Comparison of ENCODE assay signal across 12 cellular contexts in genomic region chr6:137879885-137880430, GRCh38. TPM values are rescaled to one million over a fixed set of nuclear protein-coding genes. Genes with fewer than 3 reads are reported as not detected.
DNase-seq lines count a peak whose midpoint lies in the region; TF ChIP-seq lines count a peak whose summit lies in the region.
"Had no signal": no experiment of that assay in that cellular context is flagged by ENCODE, and none has a peak within 500 bp of the region (broad histone marks: within the 10 kb centered on the region; RNA-seq: fewer than 3 reads in every experiment).

No MANE protein-coding gene starts in this region.

- H3K36me3 Mint-ChIP-seq in CD4-positive, alpha-beta memory T cell = peaks cover 73 to 87% of the 10 kb centered on the region in 2 donors
- H3K36me3 Mint-ChIP-seq in activated T-helper 1 cell treated with anti-CD3 and anti-CD28 coated beads, Interleukin-12 subunit alpha, Interleukin-12 subunit beta, Interleukin-2, Interleukin-4 antibody, amounts not matched to agents 30 ng/mL and 10 ng/mL and 1 ng/mL, durations not matched to agents 14 hours and 24 hours and 36 hours (ENCODE audit: low read depth) = peaks cover 72% of the 10 kb centered on the region
- H3K36me3 Mint-ChIP-seq in immature natural killer cell = peaks cover 40 to 72% (median 53%) of the 10 kb centered on the region in 3 donors

- POLR2A ChIA-PET in CD4-positive, alpha-beta memory T cell (lab: Charles Lee; ENCODE audit: partially characterized antibody) = interaction anchor here (0.8 to 9.8 kb wide), 3 partner anchors 9 to 82 kb away, joined by 3 to 125 read pairs (median 3); partner anchors contain the start of gene TNFAIP3
- POLR2A ChIA-PET in A673 (lab: Charles Lee; ENCODE audit: low non-redundant PET) = no interaction called here

- peak overlapping the region in 6 of 8 donors; percentile 21 to 66 (median 46) for H3K4me3 Mint-ChIP-seq in CD4-positive, alpha-beta memory T cell
- peak overlapping the region; percentile 52 for H3K4me3 Mint-ChIP-seq in activated T-helper 1 cell treated with anti-CD3 and anti-CD28 coated beads, Interleukin-12 subunit alpha, Interleukin-12 subunit beta, Interleukin-2, Interleukin-4 antibody, amounts not matched to agents 30 ng/mL and 10 ng/mL and 1 ng/mL, durations not matched to agents 14 hours and 24 hours and 36 hours
- peak overlapping the region in 1 of 5 donors; percentile 8 for H3K4me3 Mint-ChIP-seq in immature natural killer cell

- peaks cover 0 to 45% (median 0%) of the 10 kb centered on the region in 8 donors for H3K9me3 Mint-ChIP-seq in CD4-positive, alpha-beta memory T cell
- no peaks in the 10 kb centered on the region for H3K9me3 Mint-ChIP-seq in activated T-helper 1 cell treated with anti-CD3 and anti-CD28 coated beads, Interleukin-12 subunit alpha, Interleukin-12 subunit beta, Interleukin-2, Interleukin-4 antibody, amounts not matched to agents 30 ng/mL and 10 ng/mL and 1 ng/mL, durations not matched to agents 14 hours and 24 hours and 36 hours
- H3K9me3 Mint-ChIP-seq in immature natural killer cell = no peaks in the 10 kb centered on the region

- peaks cover 35% of the 10 kb centered on the region for H3K79me2 ChIP-seq in ACC112 (ENCODE audit: control insufficient read depth, insufficient read depth, low read length, unreplicated experiment)

- peaks cover 63% of the 10 kb centered on the region for H3K36me3 ChIP-seq in ACC112 (ENCODE audit: insufficient read depth, low read length)
- peaks cover 72% of the 10 kb centered on the region for H3K36me3 ChIP-seq in CD4-positive, alpha-beta memory T cell (ENCODE audit: insufficient read depth, low read length)
- H3K36me3 ChIP-seq in A673 (ENCODE audit: insufficient read depth, low read length, poor library complexity, severe bottlenecking) = peaks cover 11% of the 10 kb centered on the region

- no peak overlapping the region for H2AFZ ChIP-seq in ACC112 (ENCODE audit: low read length, unreplicated experiment)
- H2AFZ ChIP-seq: GM23248 had no signal

- peak; percentile 33 to 47 (median 42) for DNase-seq in CD4-positive, alpha-beta memory T cell
- no peak for DNase-seq in activated T-helper 1 cell treated with anti-CD3 and anti-CD28 coated beads, Interleukin-12 subunit alpha, Interleukin-12 subunit beta, Interleukin-2, Interleukin-4 antibody, amounts not matched to agents 30 ng/mL and 10 ng/mL and 1 ng/mL, durations not matched to agents 14 hours and 24 hours and 36 hours (ENCODE audit: low spot score)
- DNase-seq in immature natural killer cell (peak; percentile 10 to 13 (median 12)), A673 (ENCODE audit: low spot score) (no peak), SKM-1 (lab: John Stamatoyannopoulos, UW; ENCODE audit: unreplicated experiment) (no peak), KG1 (lab: John Stamatoyannopoulos, UW) (no peak)
- DNase-seq in stimulated activated CD4-positive, alpha-beta T cell treated with anti-CD3 and anti-CD28 coated beads, Interleukin-4, amount 100 ng/mL, for 1 hour = no peak
- DNase-seq: GM23248, MG63, NCI-H1694 treated with DMSO at 0.1 percent for 48 hours had no signal

- H3K27ac ChIP-seq in ACC112 (ENCODE audit: low read depth, low read length) (peak overlapping the region; percentile 66), A673 (ENCODE audit: low read depth, low read length, poor library complexity, severe bottlenecking) (no peak overlapping the region)
- peak overlapping the region; percentile 17 for H3K27ac ChIP-seq in CD4-positive, alpha-beta memory T cell (ENCODE audit: low read depth, low read length)
- H3K27ac ChIP-seq: cardiac muscle cell, GM23248 had no signal

- BruUV-seq in A673 (replicated peaks; lab: Mats Ljungman, UMichigan) = no TSS peak

- no peak overlapping the region for H3K4me3 ChIP-seq in ACC112 (ENCODE audit: low read depth, low read length)
- no peak overlapping the region for H3K4me3 ChIP-seq in CD4-positive, alpha-beta memory T cell (ENCODE audit: low read length in 2 of 2)
- no peak overlapping the region for H3K4me3 ChIP-seq in A673 (ENCODE audit: low read depth, low read length, poor library complexity, severe bottlenecking)
- H3K4me3 ChIP-seq: cardiac muscle cell, GM23248, MG63 had no signal

- H3K9me3 ChIP-seq in CD4-positive, alpha-beta memory T cell (ENCODE audit: control insufficient read depth in 1 of 2, low read length in 2 of 2) = no peaks in the 10 kb centered on the region
- no peaks in the 10 kb centered on the region for H3K9me3 ChIP-seq in A673 (ENCODE audit: low read depth, low read length, poor library complexity, severe bottlenecking)
- H3K9me3 ChIP-seq: MG63 had no signal

- H3K4me1 ChIP-seq in ACC112 (ENCODE audit: control insufficient read depth, insufficient read depth, low read length, unreplicated experiment) (peaks cover 73% of the 10 kb centered on the region), A673 (ENCODE audit: insufficient read depth, low read length, poor library complexity, severe bottlenecking) (no peaks in the 10 kb centered on the region)
- peaks cover 85% of the 10 kb centered on the region for H3K4me1 ChIP-seq in CD4-positive, alpha-beta memory T cell (ENCODE audit: insufficient read depth, low read length)

- peak overlapping the region; percentile 17 to 99 (median 89) for H3K27ac Mint-ChIP-seq in CD4-positive, alpha-beta memory T cell
- peak overlapping the region; percentile 78 for H3K27ac Mint-ChIP-seq in activated T-helper 1 cell treated with anti-CD3 and anti-CD28 coated beads, Interleukin-12 subunit alpha, Interleukin-12 subunit beta, Interleukin-2, Interleukin-4 antibody, amounts not matched to agents 30 ng/mL and 10 ng/mL and 1 ng/mL, durations not matched to agents 14 hours and 24 hours and 36 hours
- H3K27ac Mint-ChIP-seq in immature natural killer cell = peak overlapping the region in 4 of 6 donors; percentile 21 to 79 (median 56)

- CTCF ChIA-PET in CD4-positive, alpha-beta memory T cell (lab: Charles Lee; ENCODE audit: partially characterized antibody) = interaction anchor here (0.8 to 6.7 kb wide), 6 partner anchors 10 to 236 kb away, joined by 3 to 84 read pairs (median 4); partner anchors contain the start of gene TNFAIP3
- CTCF ChIA-PET in A673 (lab: Charles Lee) = no interaction called here

- H3K27me3 ChIP-seq in ACC112 (ENCODE audit: insufficient read depth, low read length) (no peaks in the 10 kb centered on the region), A673 (replicated peaks; ENCODE audit: insufficient read depth, low read depth, low read length, poor library complexity) (no peaks in the 10 kb centered on the region)
- H3K27me3 ChIP-seq in CD4-positive, alpha-beta memory T cell (ENCODE audit: insufficient read depth, low read length) = no peaks in the 10 kb centered on the region
- H3K27me3 ChIP-seq: cardiac muscle cell, MG63 had no signal

- peaks cover 37 to 98% (median 68%) of the 10 kb centered on the region in 4 donors for H3K4me1 Mint-ChIP-seq in CD4-positive, alpha-beta memory T cell
- H3K4me1 Mint-ChIP-seq in activated T-helper 1 cell treated with anti-CD3 and anti-CD28 coated beads, Interleukin-12 subunit alpha, Interleukin-12 subunit beta, Interleukin-2, Interleukin-4 antibody, amounts not matched to agents 30 ng/mL and 10 ng/mL and 1 ng/mL, durations not matched to agents 14 hours and 24 hours and 36 hours (ENCODE audit: low read depth) = peaks cover 84% of the 10 kb centered on the region
- peaks cover 18 to 58% of the 10 kb centered on the region in 2 donors for H3K4me1 Mint-ChIP-seq in immature natural killer cell

- TF ChIP-seq CTCF in A673 (conservative IDR thresholded peaks at IDR 0.05; ENCODE audit: low read depth, low read length) = no peak

- intact Hi-C loops in CD4-positive, alpha-beta memory T cell (cut with micrococcal nuclease) = no loop called here
- intact Hi-C loops in activated T-helper 1 cell treated with anti-CD3 and anti-CD28 coated beads, Interleukin-12 subunit alpha, Interleukin-12 subunit beta, Interleukin-2, Interleukin-4 antibody, amounts not matched to agents 30 ng/mL and 10 ng/mL and 1 ng/mL, durations not matched to agents 14 hours and 24 hours and 36 hours (cut with micrococcal nuclease) = no loop called here
- intact Hi-C loops in A673 (cut with micrococcal nuclease; ENCODE audit: unreplicated experiment) = no loop called here

- no peaks in the 10 kb centered on the region for H3K27me3 Mint-ChIP-seq in CD4-positive, alpha-beta memory T cell
- H3K27me3 Mint-ChIP-seq in activated T-helper 1 cell treated with anti-CD3 and anti-CD28 coated beads, Interleukin-12 subunit alpha, Interleukin-12 subunit beta, Interleukin-2, Interleukin-4 antibody, amounts not matched to agents 30 ng/mL and 10 ng/mL and 1 ng/mL, durations not matched to agents 14 hours and 24 hours and 36 hours (ENCODE audit: insufficient read depth) = no peaks in the 10 kb centered on the region
- peaks cover 48 to 73% (median 59%) of the 10 kb centered on the region in 3 donors for H3K27me3 Mint-ChIP-seq in immature natural killer cell (ENCODE audit: low read depth in 3 of 3)

RNA-seq across cellular contexts. Expression of gene TNFAIP3, which starts 12.9 kb away (rescaled TPM):
- 100 to 1,000 TPM; 145 to 165 TPM for total RNA-seq in CD4-positive, alpha-beta memory T cell
- polyA plus RNA-seq in CD4-positive, alpha-beta memory T cell = 100 to 1,000 TPM; 112 to 318 TPM
- total RNA-seq in activated T-helper 1 cell treated with anti-CD3 and anti-CD28 coated beads, Interleukin-12 subunit alpha, Interleukin-12 subunit beta, Interleukin-2, Interleukin-4 antibody, amounts not matched to agents 30 ng/mL and 10 ng/mL and 1 ng/mL, durations not matched to agents 14 hours and 24 hours and 36 hours = 250 and 257 TPM in 2 replicates
- polyA plus RNA-seq in immature natural killer cell = 100 to 1,000 TPM in 2 of 3 donors, 10 to 100 TPM in 1; 55.8 to 118 (median 117) TPM
- total RNA-seq in A673 (2021) = 6.2 and 12.7 TPM in 2 replicates

Comparison
In these comparisons a context has a peak if more than half of its experiments do, and no peak if none do; other contexts are left out.
1. DNase-seq: peak in CD4-positive, alpha-beta memory T cell (5 of 5) and immature natural killer cell (3 of 3); none in activated T-helper 1 cell treated with anti-CD3 and anti-CD28 coated beads, Interleukin-12 subunit alpha, Interleukin-12 subunit beta, Interleukin-2, Interleukin-4 antibody, amounts not matched to agents 30 ng/mL and 10 ng/mL and 1 ng/mL, durations not matched to agents 14 hours and 24 hours and 36 hours (single experiment), stimulated activated CD4-positive, alpha-beta T cell treated with anti-CD3 and anti-CD28 coated beads, Interleukin-4, amount 100 ng/mL, for 1 hour (single experiment), A673 (single experiment), SKM-1 (single experiment) and KG1 (single experiment).
2. RNA of gene TNFAIP3, which starts 12.9 kb away (total RNA-seq): 250 to 257 TPM in activated T-helper 1 cell treated with anti-CD3 and anti-CD28 coated beads, Interleukin-12 subunit alpha, Interleukin-12 subunit beta, Interleukin-2, Interleukin-4 antibody, amounts not matched to agents 30 ng/mL and 10 ng/mL and 1 ng/mL, durations not matched to agents 14 hours and 24 hours and 36 hours and 145 to 165 TPM in CD4-positive, alpha-beta memory T cell; 6.2 to 12.7 TPM in A673; every median in the first group is over 10 times any median in the second.
3. Peak in every context shown above with its lines, with median percentiles within 50 percentile points of each other: H3K27ac Mint-ChIP-seq.